Comparison of ENCODE assay signal across 8 cellular contexts in the genomic region with DNA sequence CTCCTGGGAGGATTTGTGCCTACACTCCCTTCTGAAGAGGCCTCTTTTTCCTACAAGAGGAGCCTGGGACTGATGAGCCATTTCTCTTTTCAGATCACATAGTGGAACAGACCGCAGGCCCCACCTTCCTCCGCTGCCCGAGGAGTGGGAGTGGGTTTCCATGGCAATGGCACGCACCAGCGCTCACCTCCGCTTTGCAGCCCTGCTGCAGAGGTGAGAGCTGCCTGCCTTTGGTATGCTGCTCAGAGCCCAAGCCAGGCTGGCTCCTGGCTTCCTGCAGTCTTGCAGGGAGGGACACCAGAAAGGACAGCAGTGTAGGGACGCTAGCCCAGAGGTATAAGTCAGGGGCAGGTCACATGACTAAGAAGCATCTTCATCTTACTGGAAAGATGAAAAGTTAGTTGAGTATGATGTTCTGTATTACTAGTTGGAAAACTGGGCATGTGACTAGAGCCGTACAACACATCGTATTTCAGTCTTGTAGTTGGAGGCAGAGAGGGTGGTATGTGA.
A peak's percentile ranks its signal among the peaks of the same experiment; 100 is the strongest.
DNase-seq lines count a peak whose midpoint lies in the region; ATAC-seq lines count a peak whose summit lies in the region.

No MANE protein-coding gene starts in this region.

- peak; percentile 77 for ATAC-seq in HG02623 (IDR thresholded peaks at IDR 0.05; ENCODE audit: unreplicated experiment)

- H3K4me3 ChIP-seq in endocrine pancreas (ENCODE audit: control insufficient read depth, insufficient read depth, low read length) = peak overlapping the region; percentile 32

- peak; percentile 32 for DNase-seq in NCI-H82 (lab: John Stamatoyannopoulos, UW)
- no peak for DNase-seq in NCI-H82 treated with DMSO at 0.1 percent for 48 hours (lab: John Stamatoyannopoulos, UW; ENCODE audit: unreplicated experiment)
- peak; percentile 67 for DNase-seq in NCI-H1436 (lab: John Stamatoyannopoulos, UW)
- no peak for DNase-seq in C1 segment of cervical spinal cord (lab: John Stamatoyannopoulos, UW)
- DNase-seq in NCI-H524 treated with DMSO at 0.1 percent for 48 hours (lab: John Stamatoyannopoulos, UW) = no peak
- DNase-seq in stimulated activated CD4-positive, alpha-beta T cell treated with anti-CD3 and anti-CD28 coated beads, Interleukin-2, amount 100 ng/mL, for 48 hours = no peak

- H3K9ac ChIP-seq in endocrine pancreas (ENCODE audit: control insufficient read depth, insufficient read depth, low read length) = no peak overlapping the region

- no peaks in the 10 kb centered on the region for H3K4me1 ChIP-seq in endocrine pancreas (ENCODE audit: control insufficient read depth, insufficient read depth, low read length)

- no peaks in the 10 kb centered on the region for H3K9me3 ChIP-seq in endocrine pancreas (ENCODE audit: control insufficient read depth, low read length)

- H3K36me3 ChIP-seq in endocrine pancreas (ENCODE audit: control insufficient read depth, insufficient read depth, low read length) = no peaks in the 10 kb centered on the region

- H3K27me3 ChIP-seq in endocrine pancreas (ENCODE audit: control insufficient read depth, insufficient read depth, low read length) = no peaks in the 10 kb centered on the region

Comparison
In these comparisons a context has a peak if more than half of its experiments do, and no peak if none do; other contexts are left out.
1. DNase-seq: peak in NCI-H82 (single experiment) and NCI-H1436 (single experiment); none in NCI-H82 treated with DMSO at 0.1 percent for 48 hours (single experiment), C1 segment of cervical spinal cord (0 of 14), NCI-H524 treated with DMSO at 0.1 percent for 48 hours (single experiment) and stimulated activated CD4-positive, alpha-beta T cell treated with anti-CD3 and anti-CD28 coated beads, Interleukin-2, amount 100 ng/mL, for 48 hours (0 of 2).